8 cellular contexts compared by ENCODE assay signal in genomic region chr7:50792342-50793114, GRCh38. TPM values are rescaled to one million over a fixed set of nuclear protein-coding genes. Genes with fewer than 3 reads are reported as not detected.
A peak's percentile ranks its signal among the peaks of the same experiment; 100 is the strongest.
DNase-seq lines count a peak whose midpoint lies in the region; ATAC-seq and TF ChIP-seq lines count a peak whose summit lies in the region.

No MANE protein-coding gene starts in this region.

- peaks cover 3% of the 10 kb centered on the region for H3K9me3 Mint-ChIP-seq in activated CD8-positive, alpha-beta T cell treated with anti-CD3 and anti-CD28 coated beads for 36 hours
- peaks cover 23% of the 10 kb centered on the region for H3K9me3 Mint-ChIP-seq in neural progenitor cell

- H3K4me3 ChIP-seq in HUES64 (ENCODE audit: low read length) (peak overlapping the region; percentile 66), foreskin fibroblast (ENCODE audit: low read depth in 1 of 2, low read length in 2 of 2) (peak overlapping the region; percentile 65 to 96), neural progenitor cell (peak overlapping the region; percentile 68)

- no peaks in the 10 kb centered on the region for H3K9me3 ChIP-seq in HUES64 (ENCODE audit: insufficient read depth, low read depth, low read length)
- H3K9me3 ChIP-seq in neural progenitor cell (ENCODE audit: low read depth): no peaks in the 10 kb centered on the region

- DNase-seq in activated CD8-positive, alpha-beta T cell treated with anti-CD3 and anti-CD28 coated beads for 36 hours: peak; percentile 11
- DNase-seq in foreskin fibroblast: peak; percentile 39 to 77
- DNase-seq in neural progenitor cell (ENCODE audit: low spot score): peak; percentile 61
- DNase-seq in middle frontal gyrus (ENCODE audit: extremely low spot score, low spot score): no peak
- no peak for DNase-seq in midbrain (lab: John Stamatoyannopoulos, UW)

- H3K27me3 ChIP-seq in HUES64 (ENCODE audit: insufficient read depth, low read length) (peaks cover 32% of the 10 kb centered on the region), neural progenitor cell (peaks cover 41% of the 10 kb centered on the region)

- no peaks in the 10 kb centered on the region for H3K36me3 Mint-ChIP-seq in activated CD8-positive, alpha-beta T cell treated with anti-CD3 and anti-CD28 coated beads for 36 hours (ENCODE audit: low read depth)
- H3K36me3 Mint-ChIP-seq in neural progenitor cell: peaks cover 17% of the 10 kb centered on the region

- peaks cover 5% of the 10 kb centered on the region for H3K4me1 Mint-ChIP-seq in activated CD8-positive, alpha-beta T cell treated with anti-CD3 and anti-CD28 coated beads for 36 hours (ENCODE audit: low read depth)
- H3K4me1 Mint-ChIP-seq in neural progenitor cell: peaks cover 39% of the 10 kb centered on the region

- peak overlapping the region; percentile 89 for H3K4me2 ChIP-seq in neural progenitor cell

- peak overlapping the region; percentile 27 for H2AFZ ChIP-seq in neural progenitor cell (replicated peaks)

- H3K79me2 ChIP-seq in neural progenitor cell (ENCODE audit: low read depth): peaks cover 50% of the 10 kb centered on the region

- peaks cover 37% of the 10 kb centered on the region for H3F3A ChIP-seq in neural progenitor cell (ENCODE audit: low read depth)

- H3K36me3 ChIP-seq in HUES64 (ENCODE audit: insufficient read depth, low read length) (no peaks in the 10 kb centered on the region), neural progenitor cell (no peaks in the 10 kb centered on the region)

- H3K9ac ChIP-seq in HUES64 (ENCODE audit: low read depth, low read length) (peak overlapping the region; percentile 72), neural progenitor cell (no peak overlapping the region)

- TF ChIP-seq CTCF in C4-2B (conservative IDR thresholded peaks at IDR 0.05) (no peak), foreskin fibroblast (IDR thresholded peaks at IDR 0.05; ENCODE audit: low read depth, low read length) (no peak), neural progenitor cell (IDR thresholded peaks at IDR 0.05) (no peak)
- no peak for TF ChIP-seq CTCF in activated CD8-positive, alpha-beta T cell treated with anti-CD3 and anti-CD28 coated beads for 36 hours (IDR thresholded peaks at IDR 0.05)

- WGBS in HUES64: under 1% methylated on average over 91 of the region's 91 CpGs

- POLR2A ChIA-PET in activated CD8-positive, alpha-beta T cell treated with anti-CD3 and anti-CD28 coated beads for 36 hours (lab: Charles Lee): no interaction called here

- peaks cover 40% of the 10 kb centered on the region for H3K27me3 Mint-ChIP-seq in activated CD8-positive, alpha-beta T cell treated with anti-CD3 and anti-CD28 coated beads for 36 hours
- H3K27me3 Mint-ChIP-seq in neural progenitor cell (ENCODE audit: insufficient read depth, low read depth): peaks cover 11% of the 10 kb centered on the region

- peaks cover 26% of the 10 kb centered on the region for H3K4me1 ChIP-seq in HUES64 (ENCODE audit: insufficient read depth, low read length)
- H3K4me1 ChIP-seq in neural progenitor cell: peaks cover 27% of the 10 kb centered on the region

- H4K20me1 ChIP-seq in neural progenitor cell (ENCODE audit: low read depth): peaks cover 18% of the 10 kb centered on the region

- peak overlapping the region; percentile 77 for H3K4me3 Mint-ChIP-seq in activated CD8-positive, alpha-beta T cell treated with anti-CD3 and anti-CD28 coated beads for 36 hours
- H3K4me3 Mint-ChIP-seq in neural progenitor cell: peak overlapping the region; percentile 98

- peak overlapping the region; percentile 72 for H3K27ac Mint-ChIP-seq in activated CD8-positive, alpha-beta T cell treated with anti-CD3 and anti-CD28 coated beads for 36 hours
- peak overlapping the region; percentile 93 for H3K27ac Mint-ChIP-seq in neural progenitor cell

- peak overlapping the region; percentile 74 for H3K27ac ChIP-seq in C4-2B
- H3K27ac ChIP-seq in HUES64 (ENCODE audit: low read depth, low read length): peak overlapping the region; percentile 13; the same call in 1 of the 2 replicates
- no peak overlapping the region for H3K27ac ChIP-seq in neural progenitor cell

- CTCF ChIA-PET in activated CD8-positive, alpha-beta T cell treated with anti-CD3 and anti-CD28 coated beads for 36 hours (lab: Charles Lee): no interaction called here

- peak; percentile 54 for ATAC-seq in activated CD8-positive, alpha-beta T cell treated with anti-CD3 and anti-CD28 coated beads for 36 hours
- ATAC-seq in GM18868 (IDR thresholded peaks at IDR 0.05; ENCODE audit: unreplicated experiment): no peak

- intact Hi-C loops in activated CD8-positive, alpha-beta T cell treated with anti-CD3 and anti-CD28 coated beads for 36 hours (cut with micrococcal nuclease): no loop called here

RNA-seq across cellular contexts. Expression of gene GRB10, which starts 9.8 kb away (rescaled TPM):
- polyA plus RNA-seq in HUES64 (2013, experiment 1 of 2): 52.0 TPM
- 53.3 TPM for polyA plus RNA-seq in HUES64 (2013, experiment 2 of 2)
- 1 to 10 TPM; 5.6 to 6.9 TPM for total RNA-seq in activated CD8-positive, alpha-beta T cell treated with anti-CD3 and anti-CD28 coated beads for 36 hours
- 33.9 and 53.9 TPM in 2 replicates for total RNA-seq in neural progenitor cell (ENCODE audit: low replicate concordance)

Comparison
In these comparisons a context has a peak if more than half of its experiments do, and no peak if none do; other contexts are left out.
1. DNase-seq: peak in activated CD8-positive, alpha-beta T cell treated with anti-CD3 and anti-CD28 coated beads for 36 hours (single experiment), foreskin fibroblast (2 of 2) and neural progenitor cell (single experiment); none in middle frontal gyrus (single experiment) and midbrain (single experiment).
2. Peak in every context shown above with its lines, with median percentiles within 50 percentile points of each other: H3K4me3 ChIP-seq.